In genomic region chr13:110965038-110965754, GRCh38 we compare ENCODE assay signal across 1 cellular context.
TF ChIP-seq lines count a peak whose summit lies in the region.

No MANE protein-coding gene starts in this region.

TF ChIP-seq in HEK293, 187 proteins besides CTCF, POLR2A, EP300 and RAD21 (continued from another document and continues in another):
- TF ChIP-seq, protein P1, sequence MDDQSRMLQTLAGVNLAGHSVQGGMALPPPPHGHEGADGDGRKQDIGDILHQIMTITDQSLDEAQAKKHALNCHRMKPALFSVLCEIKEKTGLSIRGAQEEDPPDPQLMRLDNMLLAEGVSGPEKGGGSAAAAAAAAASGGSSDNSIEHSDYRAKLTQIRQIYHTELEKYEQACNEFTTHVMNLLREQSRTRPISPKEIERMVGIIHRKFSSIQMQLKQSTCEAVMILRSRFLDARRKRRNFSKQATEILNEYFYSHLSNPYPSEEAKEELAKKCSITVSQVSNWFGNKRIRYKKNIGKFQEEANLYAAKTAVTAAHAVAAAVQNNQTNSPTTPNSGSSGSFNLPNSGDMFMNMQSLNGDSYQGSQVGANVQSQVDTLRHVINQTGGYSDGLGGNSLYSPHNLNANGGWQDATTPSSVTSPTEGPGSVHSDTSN (CRISPR knock-in tag; IDR thresholded peaks at IDR 0.05), result no peak
- TF ChIP-seq ZNF555 (tag by site-specific recombination; conservative IDR thresholded peaks at IDR 0.05), result peak; percentile 17; the same call in 1 of the 2 replicates
- no peak for TF ChIP-seq PRDM2 (tag by site-specific recombination; IDR thresholded peaks at IDR 0.05; ENCODE audit: borderline replicate concordance)
- peak; percentile 78; the same call in 1 of the 2 replicates for TF ChIP-seq ZBTB7A (tag by site-specific recombination; IDR thresholded peaks at IDR 0.05; ENCODE audit: low read depth)
- TF ChIP-seq ZNF10 (tag by site-specific recombination; IDR thresholded peaks at IDR 0.05), result no peak
- no peak for TF ChIP-seq ZNF510 (tag by site-specific recombination; IDR thresholded peaks at IDR 0.05; ENCODE audit: insufficient replicate concordance)
- TF ChIP-seq ZNF302 (tag by site-specific recombination; IDR thresholded peaks at IDR 0.05; ENCODE audit: low read depth), result no peak
- TF ChIP-seq BCL11A (tag by site-specific recombination; IDR thresholded peaks at IDR 0.05; ENCODE audit: low read depth), result peak; percentile 75; the same call in 1 of the 2 replicates
- TF ChIP-seq, protein P2, sequence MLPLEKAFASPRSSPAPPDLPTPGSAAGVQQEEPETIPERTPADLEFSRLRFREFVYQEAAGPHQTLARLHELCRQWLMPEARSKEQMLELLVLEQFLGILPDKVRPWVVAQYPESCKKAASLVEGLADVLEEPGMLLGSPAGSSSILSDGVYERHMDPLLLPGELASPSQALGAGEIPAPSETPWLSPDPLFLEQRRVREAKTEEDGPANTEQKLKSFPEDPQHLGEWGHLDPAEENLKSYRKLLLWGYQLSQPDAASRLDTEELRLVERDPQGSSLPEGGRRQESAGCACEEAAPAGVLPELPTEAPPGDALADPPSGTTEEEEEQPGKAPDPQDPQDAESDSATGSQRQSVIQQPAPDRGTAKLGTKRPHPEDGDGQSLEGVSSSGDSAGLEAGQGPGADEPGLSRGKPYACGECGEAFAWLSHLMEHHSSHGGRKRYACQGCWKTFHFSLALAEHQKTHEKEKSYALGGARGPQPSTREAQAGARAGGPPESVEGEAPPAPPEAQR (tag by site-specific recombination; IDR thresholded peaks at IDR 0.05), result no peak
- peak; percentile 28; the same call in 1 of the 2 replicates for TF ChIP-seq EGR2 (tag by site-specific recombination; IDR thresholded peaks at IDR 0.05; ENCODE audit: low read depth)
- TF ChIP-seq ZNF133 (tag by site-specific recombination; IDR thresholded peaks at IDR 0.05), result no peak
- TF ChIP-seq ZNF394 (tag by site-specific recombination; IDR thresholded peaks at IDR 0.05; ENCODE audit: borderline replicate concordance), result peak; percentile 99
- TF ChIP-seq ZNF692 (tag by site-specific recombination; IDR thresholded peaks at IDR 0.05), result peak; percentile 93
- TF ChIP-seq ZNF837 (tag by site-specific recombination; IDR thresholded peaks at IDR 0.05), result no peak
- TF ChIP-seq ZIC2 (tag by site-specific recombination; IDR thresholded peaks at IDR 0.05), result no peak
- TF ChIP-seq, protein P3, sequence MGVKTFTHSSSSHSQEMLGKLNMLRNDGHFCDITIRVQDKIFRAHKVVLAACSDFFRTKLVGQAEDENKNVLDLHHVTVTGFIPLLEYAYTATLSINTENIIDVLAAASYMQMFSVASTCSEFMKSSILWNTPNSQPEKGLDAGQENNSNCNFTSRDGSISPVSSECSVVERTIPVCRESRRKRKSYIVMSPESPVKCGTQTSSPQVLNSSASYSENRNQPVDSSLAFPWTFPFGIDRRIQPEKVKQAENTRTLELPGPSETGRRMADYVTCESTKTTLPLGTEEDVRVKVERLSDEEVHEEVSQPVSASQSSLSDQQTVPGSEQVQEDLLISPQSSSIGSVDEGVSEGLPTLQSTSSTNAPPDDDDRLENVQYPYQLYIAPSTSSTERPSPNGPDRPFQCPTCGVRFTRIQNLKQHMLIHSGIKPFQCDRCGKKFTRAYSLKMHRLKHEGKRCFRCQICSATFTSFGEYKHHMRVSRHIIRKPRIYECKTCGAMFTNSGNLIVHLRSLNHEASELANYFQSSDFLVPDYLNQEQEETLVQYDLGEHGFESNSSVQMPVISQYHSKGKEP (tag by site-specific recombination; IDR thresholded peaks at IDR 0.05), result no peak
- TF ChIP-seq YY1 (tag by site-specific recombination; IDR thresholded peaks at IDR 0.05), result no peak
- TF ChIP-seq, protein P4, sequence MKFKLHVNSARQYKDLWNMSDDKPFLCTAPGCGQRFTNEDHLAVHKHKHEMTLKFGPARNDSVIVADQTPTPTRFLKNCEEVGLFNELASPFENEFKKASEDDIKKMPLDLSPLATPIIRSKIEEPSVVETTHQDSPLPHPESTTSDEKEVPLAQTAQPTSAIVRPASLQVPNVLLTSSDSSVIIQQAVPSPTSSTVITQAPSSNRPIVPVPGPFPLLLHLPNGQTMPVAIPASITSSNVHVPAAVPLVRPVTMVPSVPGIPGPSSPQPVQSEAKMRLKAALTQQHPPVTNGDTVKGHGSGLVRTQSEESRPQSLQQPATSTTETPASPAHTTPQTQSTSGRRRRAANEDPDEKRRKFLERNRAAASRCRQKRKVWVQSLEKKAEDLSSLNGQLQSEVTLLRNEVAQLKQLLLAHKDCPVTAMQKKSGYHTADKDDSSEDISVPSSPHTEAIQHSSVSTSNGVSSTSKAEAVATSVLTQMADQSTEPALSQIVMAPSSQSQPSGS (tag by site-specific recombination; IDR thresholded peaks at IDR 0.05; ENCODE audit: low read depth), result peak; percentile 74
- TF ChIP-seq, protein P5, sequence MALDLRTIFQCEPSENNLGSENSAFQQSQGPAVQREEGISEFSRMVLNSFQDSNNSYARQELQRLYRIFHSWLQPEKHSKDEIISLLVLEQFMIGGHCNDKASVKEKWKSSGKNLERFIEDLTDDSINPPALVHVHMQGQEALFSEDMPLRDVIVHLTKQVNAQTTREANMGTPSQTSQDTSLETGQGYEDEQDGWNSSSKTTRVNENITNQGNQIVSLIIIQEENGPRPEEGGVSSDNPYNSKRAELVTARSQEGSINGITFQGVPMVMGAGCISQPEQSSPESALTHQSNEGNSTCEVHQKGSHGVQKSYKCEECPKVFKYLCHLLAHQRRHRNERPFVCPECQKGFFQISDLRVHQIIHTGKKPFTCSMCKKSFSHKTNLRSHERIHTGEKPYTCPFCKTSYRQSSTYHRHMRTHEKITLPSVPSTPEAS (tag by site-specific recombination; IDR thresholded peaks at IDR 0.05), result peak; percentile 85
- TF ChIP-seq ZBTB8A (tag by site-specific recombination; IDR thresholded peaks at IDR 0.05), result no peak
- peak; percentile 32; the same call in 1 of the 2 replicates for TF ChIP-seq ZNF585B (tag by site-specific recombination; IDR thresholded peaks at IDR 0.05)
- TF ChIP-seq ZNF677 (tag by site-specific recombination; IDR thresholded peaks at IDR 0.05), result no peak
- no peak for TF ChIP-seq ZNF560 (tag by site-specific recombination; IDR thresholded peaks at IDR 0.05; ENCODE audit: borderline replicate concordance)
- peak; percentile 95; the same call in 1 of the 2 replicates for TF ChIP-seq ZNF660 (tag by site-specific recombination; IDR thresholded peaks at IDR 0.05)
- TF ChIP-seq TSHZ1 (tag by site-specific recombination; IDR thresholded peaks at IDR 0.05; ENCODE audit: borderline replicate concordance), result peak; percentile 100
- peak; percentile 100 for TF ChIP-seq ZNF24 (tag by site-specific recombination; IDR thresholded peaks at IDR 0.05)
- peak; percentile 82 for TF ChIP-seq ZBTB10 (tag by site-specific recombination; IDR thresholded peaks at IDR 0.05)
- TF ChIP-seq KLF10 (tag by site-specific recombination; IDR thresholded peaks at IDR 0.05), result peak; percentile 33; the same call in 1 of the 2 replicates
- TF ChIP-seq ZNF830 (tag by site-specific recombination; IDR thresholded peaks at IDR 0.05; ENCODE audit: low read depth), result no peak
- peak; percentile 90 for TF ChIP-seq KLF8 (tag by site-specific recombination; IDR thresholded peaks at IDR 0.05)
- peak; percentile 74 for TF ChIP-seq ZFP69B (tag by site-specific recombination; IDR thresholded peaks at IDR 0.05)
- peak; percentile 79 for TF ChIP-seq MYNN (tag by site-specific recombination; IDR thresholded peaks at IDR 0.05; ENCODE audit: borderline replicate concordance)
- peak; percentile 98 for TF ChIP-seq RBAK (tag by site-specific recombination; IDR thresholded peaks at IDR 0.05)
- TF ChIP-seq ZNF266 (tag by site-specific recombination; IDR thresholded peaks at IDR 0.05; ENCODE audit: low read depth), result no peak
- TF ChIP-seq ZNF626 (tag by site-specific recombination; IDR thresholded peaks at IDR 0.05), result no peak
- TF ChIP-seq ZNF792 (tag by site-specific recombination; IDR thresholded peaks at IDR 0.05), result no peak
